ENCODE assay signal across 11 cellular contexts in the genomic region with DNA sequence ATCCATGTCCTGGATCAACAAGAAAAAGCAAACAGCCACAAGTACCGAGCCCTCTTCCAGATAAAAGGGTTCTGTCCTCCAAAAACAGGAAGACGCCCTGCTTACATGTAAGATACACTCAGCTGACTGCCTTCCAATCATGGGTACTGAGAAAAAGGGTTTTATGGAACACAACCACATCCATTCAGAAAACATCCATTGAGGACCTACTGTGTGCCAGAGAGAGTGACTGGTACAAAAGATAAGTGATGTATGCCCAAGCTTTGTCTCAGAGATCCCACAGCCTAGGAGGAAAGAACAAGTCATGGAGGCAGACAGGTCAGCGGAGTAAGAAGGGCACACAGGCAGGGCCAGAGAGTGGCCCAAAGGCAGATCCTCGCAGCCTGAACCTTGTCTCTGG.
"Had no signal": no experiment of that assay in that cellular context is flagged by ENCODE, and none has a peak within 500 bp of the region (broad histone marks: within the 10 kb centered on the region; RNA-seq: fewer than 3 reads in every experiment).

No MANE protein-coding gene starts in this region.

- H3K4me1 ChIP-seq: HAP-1 had no signal

- H3K27ac Mint-ChIP-seq: GM23338, HFFc6 had no signal

- FAIRE-seq: H1, H54 had no signal

- DNase-seq: GM23248, GOT3, H7, H9, HCEC 1CT, HFFc6 had no signal

- H3K9ac ChIP-seq: GM23248 had no signal

- H3K36me3 ChIP-seq: HAP-1 had no signal

- H3K4me2 ChIP-seq: GM23338 had no signal

- H3K9me3 ChIP-seq: HAP-1 had no signal

- H3K27ac ChIP-seq: GM23248 had no signal

- H2AFZ ChIP-seq: GM23248 had no signal

- H3K4me3 ChIP-seq: GM23248, GM23338, HAP-1 had no signal

- ATAC-seq: GM23338, HCT116 had no signal

- H3K4me3 Mint-ChIP-seq: GM23338, H9, HFFc6 had no signal

- H3K9me3 Mint-ChIP-seq: GM23338, H9 had no signal
